In the genomic region with DNA sequence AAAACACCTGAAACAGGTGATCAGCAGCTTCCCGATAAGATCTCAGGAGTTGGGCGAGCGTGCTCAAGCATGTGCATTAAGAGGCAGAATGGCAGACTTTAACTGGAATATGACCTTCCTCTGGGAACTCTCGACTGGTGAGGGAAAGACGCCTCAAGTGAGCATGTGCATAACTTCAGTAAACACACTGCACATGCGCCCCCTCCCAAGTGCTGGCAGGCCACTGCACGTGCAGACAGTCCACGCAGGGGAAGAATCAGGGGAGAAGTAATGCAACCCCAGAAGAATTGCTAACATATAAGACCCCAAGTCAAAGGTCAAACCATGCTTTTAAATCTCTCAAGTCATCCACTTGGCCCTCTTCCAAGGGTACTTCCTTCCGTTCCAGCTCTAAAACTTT, we compare ENCODE assay signal across 15 cellular contexts.
"Had no signal": no experiment of that assay in that cellular context is flagged by ENCODE, and none has a peak within 500 bp of the region (broad histone marks: within the 10 kb centered on the region; RNA-seq: fewer than 3 reads in every experiment).

No MANE protein-coding gene starts in this region.

- H3K36me3 ChIP-seq: uterus had no signal

- H3K27me3 ChIP-seq: testis, uterus had no signal

- H3K9me3 ChIP-seq: psoas muscle, testis, uterus had no signal

- H3K27ac ChIP-seq: psoas muscle, testis had no signal

- ATAC-seq: activated CD8-positive, alpha-beta memory T cell treated with anti-CD3 and anti-CD28 coated beads, Interleukin-2, amount 10 ng/mL, durations not matched to agents 7 days and 5 days; natural killer cell; psoas muscle; stimulated activated naive CD8-positive, alpha-beta T cell treated with anti-CD3 and anti-CD28 coated beads, Interleukin-15, Interleukin-2, amounts not matched to agents 100 U/mL and 50 U/mL, for 24 hours had no signal

- DNase-seq: activated CD4-positive, alpha-beta T cell treated with anti-CD3 and anti-CD28 coated beads for 1 hour; activated CD4-positive, alpha-beta T cell treated with anti-CD3 and anti-CD28 coated beads, Interleukin-2, amount 50 U/mL, for 48 hours; activated CD8-positive, alpha-beta memory T cell treated with anti-CD3 and anti-CD28 coated beads, Interleukin-2, amount 10 ng/mL, durations not matched to agents 7 days and 5 days; activated effector memory CD4-positive, alpha-beta T cell treated with anti-CD3 and anti-CD28 coated beads, Interleukin-2, amount 50 U/mL, for 16 hours; activated naive CD8-positive, alpha-beta T cell treated with anti-CD3 and anti-CD28 coated beads for 36 hours; activated T-cell treated with anti-CD3 and anti-CD28 coated beads, Interleukin-2, amount 50 U/mL, for 24 hours; hippocampal formation; natural killer cell; occipital lobe; psoas muscle; stimulated activated CD4-positive, alpha-beta T cell treated with anti-CD3 and anti-CD28 coated beads, Interleukin-12 subunit alpha, Interleukin-12 subunit beta, amount 100 ng/mL, for 4 hours; stimulated activated naive CD8-positive, alpha-beta T cell treated with anti-CD3 and anti-CD28 coated beads, Interleukin-15, Interleukin-2, amounts not matched to agents 100 U/mL and 50 U/mL, for 24 hours; T-helper 9 cell; testis; uterus had no signal

- H3K4me3 ChIP-seq: psoas muscle, testis, uterus had no signal
